Comparison of ENCODE assay signal across 1 cellular context in the genomic region with DNA sequence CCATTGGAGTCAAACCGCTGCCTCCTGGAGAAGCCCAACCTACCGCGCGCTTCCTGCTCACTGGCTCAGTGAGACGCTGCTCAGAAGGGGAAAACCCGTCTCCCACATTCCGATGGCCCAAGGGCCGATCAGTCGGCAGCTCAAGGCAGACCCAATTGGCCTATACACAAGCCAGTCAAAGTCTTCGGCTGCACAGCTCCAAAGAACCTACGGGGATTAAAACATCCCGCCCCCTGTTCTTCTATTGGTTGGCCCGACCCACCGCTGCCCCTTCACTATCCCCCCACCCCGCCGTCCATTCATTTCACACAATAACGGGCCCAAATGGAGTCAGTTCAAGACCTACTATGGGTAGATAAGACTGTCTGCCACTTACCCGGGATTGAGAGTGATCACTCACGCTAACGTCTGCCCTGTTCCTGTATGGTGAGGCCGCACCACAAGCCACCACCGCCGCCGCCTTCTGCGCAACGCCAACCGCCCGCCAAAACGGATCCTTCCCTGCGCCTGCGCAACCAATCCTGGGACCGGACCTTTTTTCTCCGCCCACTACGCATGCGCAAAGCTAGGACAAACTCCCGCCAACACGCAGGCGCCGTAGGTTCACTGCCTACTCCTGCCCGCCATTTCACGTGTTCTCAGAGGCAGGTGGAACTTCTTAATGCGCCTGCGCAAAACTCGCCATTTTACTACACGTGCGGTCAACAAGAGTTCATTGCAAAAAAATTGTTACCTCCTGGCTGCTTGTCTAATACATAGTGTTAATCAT.
TF ChIP-seq lines count a peak whose summit lies in the region.

A gene (minus strand): TSS at position 491 of the 769 bp plus-strand sequence. CDS start 22,472 bp downstream, outside the sequence.

TF ChIP-seq in K562, 482 proteins besides CTCF, POLR2A, EP300 and RAD21 (continued from another document):
- TF ChIP-seq, protein P1, sequence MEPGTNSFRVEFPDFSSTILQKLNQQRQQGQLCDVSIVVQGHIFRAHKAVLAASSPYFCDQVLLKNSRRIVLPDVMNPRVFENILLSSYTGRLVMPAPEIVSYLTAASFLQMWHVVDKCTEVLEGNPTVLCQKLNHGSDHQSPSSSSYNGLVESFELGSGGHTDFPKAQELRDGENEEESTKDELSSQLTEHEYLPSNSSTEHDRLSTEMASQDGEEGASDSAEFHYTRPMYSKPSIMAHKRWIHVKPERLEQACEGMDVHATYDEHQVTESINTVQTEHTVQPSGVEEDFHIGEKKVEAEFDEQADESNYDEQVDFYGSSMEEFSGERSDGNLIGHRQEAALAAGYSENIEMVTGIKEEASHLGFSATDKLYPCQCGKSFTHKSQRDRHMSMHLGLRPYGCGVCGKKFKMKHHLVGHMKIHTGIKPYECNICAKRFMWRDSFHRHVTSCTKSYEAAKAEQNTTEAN (CRISPR knock-in tag; IDR thresholded peaks at IDR 0.05), result no peak
- TF ChIP-seq FOXP1 (CRISPR knock-in tag; IDR thresholded peaks at IDR 0.05) (no peak), NFE2 (IDR thresholded peaks at IDR 0.05; ENCODE audit: low read depth) (0 out of 2 replicates have a peak, but pooled peaks have one; percentile 7), MBD2 (IDR thresholded peaks at IDR 0.05; ENCODE audit: borderline replicate concordance, low read depth) (peak; percentile 93), MYC (IDR thresholded peaks at IDR 0.05; ENCODE audit: low read depth, low read length) (peak; percentile 97), MYC (CRISPR knock-in tag; IDR thresholded peaks at IDR 0.05; ENCODE audit: borderline replicate concordance, low read depth) (no peak), ZNF561 (CRISPR knock-in tag; conservative IDR thresholded peaks at IDR 0.05) (no peak), STAG1 (CRISPR knock-in tag; IDR thresholded peaks at IDR 0.05; ENCODE audit: borderline replicate concordance) (no peak), PHB (CRISPR knock-in tag; IDR thresholded peaks at IDR 0.05) (no peak)
- TF ChIP-seq, protein P2, sequence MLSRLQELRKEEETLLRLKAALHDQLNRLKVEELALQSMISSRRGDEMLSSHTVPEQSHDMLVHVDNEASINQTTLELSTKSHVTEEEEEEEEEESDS (CRISPR knock-in tag; IDR thresholded peaks at IDR 0.05), result no peak
- TF ChIP-seq, protein P3, sequence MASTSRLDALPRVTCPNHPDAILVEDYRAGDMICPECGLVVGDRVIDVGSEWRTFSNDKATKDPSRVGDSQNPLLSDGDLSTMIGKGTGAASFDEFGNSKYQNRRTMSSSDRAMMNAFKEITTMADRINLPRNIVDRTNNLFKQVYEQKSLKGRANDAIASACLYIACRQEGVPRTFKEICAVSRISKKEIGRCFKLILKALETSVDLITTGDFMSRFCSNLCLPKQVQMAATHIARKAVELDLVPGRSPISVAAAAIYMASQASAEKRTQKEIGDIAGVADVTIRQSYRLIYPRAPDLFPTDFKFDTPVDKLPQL (IDR thresholded peaks at IDR 0.05; ENCODE audit: extremely low read depth, insufficient read length), result no peak
- TF ChIP-seq, protein P4, sequence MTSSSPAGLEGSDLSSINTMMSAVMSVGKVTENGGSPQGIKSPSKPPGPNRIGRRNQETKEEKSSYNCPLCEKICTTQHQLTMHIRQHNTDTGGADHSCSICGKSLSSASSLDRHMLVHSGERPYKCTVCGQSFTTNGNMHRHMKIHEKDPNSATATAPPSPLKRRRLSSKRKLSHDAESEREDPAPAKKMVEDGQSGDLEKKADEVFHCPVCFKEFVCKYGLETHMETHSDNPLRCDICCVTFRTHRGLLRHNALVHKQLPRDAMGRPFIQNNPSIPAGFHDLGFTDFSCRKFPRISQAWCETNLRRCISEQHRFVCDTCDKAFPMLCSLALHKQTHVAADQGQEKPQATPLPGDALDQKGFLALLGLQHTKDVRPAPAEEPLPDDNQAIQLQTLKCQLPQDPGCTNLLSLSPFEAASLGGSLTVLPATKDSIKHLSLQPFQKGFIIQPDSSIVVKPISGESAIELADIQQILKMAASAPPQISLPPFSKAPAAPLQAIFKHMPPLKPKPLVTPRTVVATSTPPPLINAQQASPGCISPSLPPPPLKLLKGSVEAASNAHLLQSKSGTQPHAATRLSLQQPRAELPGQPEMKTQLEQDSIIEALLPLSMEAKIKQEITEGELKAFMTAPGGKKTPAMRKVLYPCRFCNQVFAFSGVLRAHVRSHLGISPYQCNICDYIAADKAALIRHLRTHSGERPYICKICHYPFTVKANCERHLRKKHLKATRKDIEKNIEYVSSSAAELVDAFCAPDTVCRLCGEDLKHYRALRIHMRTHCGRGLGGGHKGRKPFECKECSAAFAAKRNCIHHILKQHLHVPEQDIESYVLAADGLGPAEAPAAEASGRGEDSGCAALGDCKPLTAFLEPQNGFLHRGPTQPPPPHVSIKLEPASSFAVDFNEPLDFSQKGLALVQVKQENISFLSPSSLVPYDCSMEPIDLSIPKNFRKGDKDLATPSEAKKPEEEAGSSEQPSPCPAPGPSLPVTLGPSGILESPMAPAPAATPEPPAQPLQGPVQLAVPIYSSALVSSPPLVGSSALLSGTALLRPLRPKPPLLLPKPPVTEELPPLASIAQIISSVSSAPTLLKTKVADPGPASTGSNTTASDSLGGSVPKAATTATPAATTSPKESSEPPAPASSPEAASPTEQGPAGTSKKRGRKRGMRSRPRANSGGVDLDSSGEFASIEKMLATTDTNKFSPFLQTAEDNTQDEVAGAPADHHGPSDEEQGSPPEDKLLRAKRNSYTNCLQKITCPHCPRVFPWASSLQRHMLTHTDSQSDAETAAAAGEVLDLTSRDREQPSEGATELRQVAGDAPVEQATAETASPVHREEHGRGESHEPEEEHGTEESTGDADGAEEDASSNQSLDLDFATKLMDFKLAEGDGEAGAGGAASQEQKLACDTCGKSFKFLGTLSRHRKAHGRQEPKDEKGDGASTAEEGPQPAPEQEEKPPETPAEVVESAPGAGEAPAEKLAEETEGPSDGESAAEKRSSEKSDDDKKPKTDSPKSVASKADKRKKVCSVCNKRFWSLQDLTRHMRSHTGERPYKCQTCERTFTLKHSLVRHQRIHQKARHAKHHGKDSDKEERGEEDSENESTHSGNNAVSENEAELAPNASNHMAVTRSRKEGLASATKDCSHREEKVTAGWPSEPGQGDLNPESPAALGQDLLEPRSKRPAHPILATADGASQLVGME (CRISPR knock-in tag; IDR thresholded peaks at IDR 0.05), result no peak
- TF ChIP-seq, protein P5, sequence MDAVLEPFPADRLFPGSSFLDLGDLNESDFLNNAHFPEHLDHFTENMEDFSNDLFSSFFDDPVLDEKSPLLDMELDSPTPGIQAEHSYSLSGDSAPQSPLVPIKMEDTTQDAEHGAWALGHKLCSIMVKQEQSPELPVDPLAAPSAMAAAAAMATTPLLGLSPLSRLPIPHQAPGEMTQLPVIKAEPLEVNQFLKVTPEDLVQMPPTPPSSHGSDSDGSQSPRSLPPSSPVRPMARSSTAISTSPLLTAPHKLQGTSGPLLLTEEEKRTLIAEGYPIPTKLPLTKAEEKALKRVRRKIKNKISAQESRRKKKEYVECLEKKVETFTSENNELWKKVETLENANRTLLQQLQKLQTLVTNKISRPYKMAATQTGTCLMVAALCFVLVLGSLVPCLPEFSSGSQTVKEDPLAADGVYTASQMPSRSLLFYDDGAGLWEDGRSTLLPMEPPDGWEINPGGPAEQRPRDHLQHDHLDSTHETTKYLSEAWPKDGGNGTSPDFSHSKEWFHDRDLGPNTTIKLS (IDR thresholded peaks at IDR 0.05; ENCODE audit: borderline replicate concordance, low read depth), result peak; percentile 62
- TF ChIP-seq, protein P6, sequence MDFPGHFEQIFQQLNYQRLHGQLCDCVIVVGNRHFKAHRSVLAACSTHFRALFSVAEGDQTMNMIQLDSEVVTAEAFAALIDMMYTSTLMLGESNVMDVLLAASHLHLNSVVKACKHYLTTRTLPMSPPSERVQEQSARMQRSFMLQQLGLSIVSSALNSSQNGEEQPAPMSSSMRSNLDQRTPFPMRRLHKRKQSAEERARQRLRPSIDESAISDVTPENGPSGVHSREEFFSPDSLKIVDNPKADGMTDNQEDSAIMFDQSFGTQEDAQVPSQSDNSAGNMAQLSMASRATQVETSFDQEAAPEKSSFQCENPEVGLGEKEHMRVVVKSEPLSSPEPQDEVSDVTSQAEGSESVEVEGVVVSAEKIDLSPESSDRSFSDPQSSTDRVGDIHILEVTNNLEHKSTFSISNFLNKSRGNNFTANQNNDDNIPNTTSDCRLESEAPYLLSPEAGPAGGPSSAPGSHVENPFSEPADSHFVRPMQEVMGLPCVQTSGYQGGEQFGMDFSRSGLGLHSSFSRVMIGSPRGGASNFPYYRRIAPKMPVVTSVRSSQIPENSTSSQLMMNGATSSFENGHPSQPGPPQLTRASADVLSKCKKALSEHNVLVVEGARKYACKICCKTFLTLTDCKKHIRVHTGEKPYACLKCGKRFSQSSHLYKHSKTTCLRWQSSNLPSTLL (IDR thresholded peaks at IDR 0.05), result peak; percentile 47; the same call in 1 of the 2 replicates
- TF ChIP-seq, protein P7, sequence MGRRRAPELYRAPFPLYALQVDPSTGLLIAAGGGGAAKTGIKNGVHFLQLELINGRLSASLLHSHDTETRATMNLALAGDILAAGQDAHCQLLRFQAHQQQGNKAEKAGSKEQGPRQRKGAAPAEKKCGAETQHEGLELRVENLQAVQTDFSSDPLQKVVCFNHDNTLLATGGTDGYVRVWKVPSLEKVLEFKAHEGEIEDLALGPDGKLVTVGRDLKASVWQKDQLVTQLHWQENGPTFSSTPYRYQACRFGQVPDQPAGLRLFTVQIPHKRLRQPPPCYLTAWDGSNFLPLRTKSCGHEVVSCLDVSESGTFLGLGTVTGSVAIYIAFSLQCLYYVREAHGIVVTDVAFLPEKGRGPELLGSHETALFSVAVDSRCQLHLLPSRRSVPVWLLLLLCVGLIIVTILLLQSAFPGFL (CRISPR knock-in tag; IDR thresholded peaks at IDR 0.05), result no peak
- TF ChIP-seq, protein P8, sequence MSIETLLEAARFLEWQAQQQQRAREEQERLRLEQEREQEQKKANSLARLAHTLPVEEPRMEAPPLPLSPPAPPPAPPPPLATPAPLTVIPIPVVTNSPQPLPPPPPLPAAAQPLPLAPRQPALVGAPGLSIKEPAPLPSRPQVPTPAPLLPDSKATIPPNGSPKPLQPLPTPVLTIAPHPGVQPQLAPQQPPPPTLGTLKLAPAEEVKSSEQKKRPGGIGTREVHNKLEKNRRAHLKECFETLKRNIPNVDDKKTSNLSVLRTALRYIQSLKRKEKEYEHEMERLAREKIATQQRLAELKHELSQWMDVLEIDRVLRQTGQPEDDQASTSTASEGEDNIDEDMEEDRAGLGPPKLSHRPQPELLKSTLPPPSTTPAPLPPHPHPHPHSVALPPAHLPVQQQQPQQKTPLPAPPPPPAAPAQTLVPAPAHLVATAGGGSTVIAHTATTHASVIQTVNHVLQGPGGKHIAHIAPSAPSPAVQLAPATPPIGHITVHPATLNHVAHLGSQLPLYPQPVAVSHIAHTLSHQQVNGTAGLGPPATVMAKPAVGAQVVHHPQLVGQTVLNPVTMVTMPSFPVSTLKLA (conservative IDR thresholded peaks at IDR 0.05), result peak; percentile 97
